ENCODE assay signal across 13 cellular contexts in genomic region chr10:79380918-79381775, GRCh38. TPM values are rescaled to one million over a fixed set of nuclear protein-coding genes. Genes with fewer than 3 reads are reported as not detected.
DNase-seq lines count a peak whose midpoint lies in the region; ATAC-seq, FAIRE-seq and TF ChIP-seq lines count a peak whose summit lies in the region.
"Had no signal": no experiment of that assay in that cellular context is flagged by ENCODE, and none has a peak within 500 bp of the region (broad histone marks: within the 10 kb centered on the region; RNA-seq: fewer than 3 reads in every experiment).

No MANE protein-coding gene starts in this region.

- H3K9me3 ChIP-seq in A549, result no peaks in the 10 kb centered on the region
- H3K9me3 ChIP-seq in right atrium auricular region, result no peaks in the 10 kb centered on the region
- H3K9me3 ChIP-seq: BLaER1 treated with 17β-estradiol and CSF1 and Interleukin-3, amounts not matched to agents 10 nM and 100 nM; HAP-1; pancreas had no signal

- no peak for FAIRE-seq in A549 (lab: Jason Lieb, UNC)
- FAIRE-seq: pancreas had no signal

- WGBS in A549 (ENCODE audit: missing lambda C conversion rate), result 77% methylated on average over 8 of the region's 10 CpGs

- H3K36me3 ChIP-seq in right atrium auricular region, result peaks cover 10% of the 10 kb centered on the region
- H3K36me3 ChIP-seq in rectal smooth muscle tissue (ENCODE audit: control insufficient read depth, insufficient read depth, low read length), result peaks cover under 1% of the 10 kb centered on the region
- H3K36me3 ChIP-seq: HAP-1, pancreas had no signal

- DNase-seq in A549 (ENCODE audit: low read depth in 1 of 2, low spot score in 1 of 2) (no peak), right atrium auricular region (ENCODE audit: low spot score) (peak; percentile 57), AG08395 (ENCODE audit: low spot score) (no peak), NCI-H2196 treated with DMSO at 0.1 percent for 48 hours (lab: John Stamatoyannopoulos, UW; ENCODE audit: unreplicated experiment) (no peak)
- DNase-seq: activated CD4-positive, alpha-beta T cell treated with anti-CD3 and anti-CD28 coated beads, Interleukin-2, amount 50 U/mL, for 1 hour; amniotic stem cell had no signal

- TF ChIP-seq RAD21 in A549 (conservative IDR thresholded peaks at IDR 0.05 in 1 of 2, IDR thresholded peaks at IDR 0.05 in 1 of 2), result no peak

- H3K27me3 ChIP-seq in right atrium auricular region (no peaks in the 10 kb centered on the region), rectal smooth muscle tissue (ENCODE audit: control insufficient read depth, insufficient read depth, low read length) (no peaks in the 10 kb centered on the region)
- H3K27me3 ChIP-seq: BLaER1 treated with 17β-estradiol and CSF1 and Interleukin-3, amounts not matched to agents 10 nM and 100 nM; pancreas had no signal

- CTCF ChIA-PET in A549 (lab: Yijun Ruan, JAX), result interaction anchor here (1.5 to 1.8 kb wide), 2 partner anchors 106 to 121 kb away, joined by 3 to 7 read pairs; no protein-coding TSS in a partner anchor

- POLR2A ChIA-PET in A549 (lab: Yijun Ruan, JAX), result no interaction called here

- ATAC-seq in A549, result no peak; a peak in 1 of 6 replicates
- no peak for ATAC-seq in HG02840 (IDR thresholded peaks at IDR 0.05; ENCODE audit: low FRiP score, unreplicated experiment)
- no peak for ATAC-seq in HG03565 (IDR thresholded peaks at IDR 0.05; ENCODE audit: unreplicated experiment)

- no peak overlapping the region for H3K4me3 ChIP-seq in A549
- H3K4me3 ChIP-seq in right atrium auricular region, result no peak overlapping the region
- no peak overlapping the region for H3K4me3 ChIP-seq in rectal smooth muscle tissue (ENCODE audit: low read length)
- H3K4me3 ChIP-seq: BLaER1 treated with 17β-estradiol and CSF1 and Interleukin-3, amounts not matched to agents 10 nM and 100 nM; HAP-1; pancreas had no signal

- TF ChIP-seq CTCF in A549 (IDR thresholded peaks at IDR 0.05) (no peak), VCaP (conservative IDR thresholded peaks at IDR 0.05) (no peak), right atrium auricular region (IDR thresholded peaks at IDR 0.05) (no peak)

- peaks cover 28% of the 10 kb centered on the region for H3K4me1 ChIP-seq in A549
- peaks cover 0 to 40% of the 10 kb centered on the region in 2 donors for H3K4me1 ChIP-seq in right atrium auricular region
- H3K4me1 ChIP-seq in rectal smooth muscle tissue (ENCODE audit: control insufficient read depth, insufficient read depth, low read length), result peaks cover 41% of the 10 kb centered on the region
- H3K4me1 ChIP-seq: HAP-1, pancreas had no signal

- TF ChIP-seq EP300 in A549 (IDR thresholded peaks at IDR 0.05), result no peak

- no peak for TF ChIP-seq POLR2A in A549 (IDR thresholded peaks at IDR 0.05; ENCODE audit: low read length)

- H3K4me2 ChIP-seq in A549, result peak overlapping the region; percentile 39; the same call in 2 of the 3 replicates

- H3K27ac ChIP-seq in A549 (peak overlapping the region; percentile 30 to 55; a peak in 4 of 6 replicates), VCaP (peak overlapping the region; percentile 85), right atrium auricular region (peak overlapping the region; percentile 69 to 81), rectal smooth muscle tissue (ENCODE audit: low read depth, low read length) (peak overlapping the region; percentile 92)
- H3K27ac ChIP-seq: BLaER1 treated with 17β-estradiol and CSF1 and Interleukin-3, amounts not matched to agents 10 nM and 100 nM had no signal

- no peak overlapping the region for H3K9ac ChIP-seq in rectal smooth muscle tissue (ENCODE audit: low read length)
- H3K9ac ChIP-seq: BLaER1 treated with 17β-estradiol and CSF1 and Interleukin-3, amounts not matched to agents 10 nM and 100 nM had no signal

TF ChIP-seq in A549, 52 proteins besides CTCF, POLR2A, EP300 and RAD21:
- no peak for TF ChIP-seq NR3C1 (IDR thresholded peaks at IDR 0.05)
- no peak for TF ChIP-seq HMGXB4 (CRISPR knock-in tag; IDR thresholded peaks at IDR 0.05; ENCODE audit: borderline replicate concordance)
- TF ChIP-seq ELK1 (IDR thresholded peaks at IDR 0.05; ENCODE audit: low read depth, low read length), result no peak
- no peak for TF ChIP-seq HDAC2 (IDR thresholded peaks at IDR 0.05)
- TF ChIP-seq CHD2 (IDR thresholded peaks at IDR 0.05; ENCODE audit: low read length, partially characterized antibody), result no peak
- TF ChIP-seq RCOR1 (IDR thresholded peaks at IDR 0.05; ENCODE audit: low read depth, low read length), result no peak
- no peak for TF ChIP-seq CHD4 (IDR thresholded peaks at IDR 0.05; ENCODE audit: borderline replicate concordance)
- TF ChIP-seq FOSL2 (IDR thresholded peaks at IDR 0.05), result no peak
- no peak for TF ChIP-seq FOSL2 (CRISPR knock-in tag; IDR thresholded peaks at IDR 0.05)
- TF ChIP-seq JUN (IDR thresholded peaks at IDR 0.05), result no peak
- no peak for TF ChIP-seq JUNB (IDR thresholded peaks at IDR 0.05)

RNA-seq across cellular contexts. Expression of gene PPIF, which starts 33.9 kb away (rescaled TPM):
- 44.8 and 51.9 TPM in 2 replicates for polyA plus RNA-seq in A549 (2011; rRNA removed)
- 163 and 170 TPM in 2 replicates for polyA plus RNA-seq in A549 (2012; cell fraction: cytosol; rRNA removed)
- polyA plus RNA-seq in A549 (2012; cell fraction: nucleus; rRNA removed), result 212 and 232 TPM in 2 replicates
- polyA plus RNA-seq in A549 (2017; fragmentation: RNase III; extraction: RNeasy Plus Mini Kit Qiagen cat#74134 plus additional on column Dnase treatment), result 73.1 to 95.5 TPM (median 75.0 TPM) in 3 replicates
- polyA minus RNA-seq in A549 (2011; rRNA and poly(A)+ RNA removed), result 42.8 and 64.9 TPM in 2 replicates
- 10 to 100 TPM; 63.0 to 87.6 TPM for total RNA-seq in right atrium auricular region
